14 cellular contexts compared by ENCODE assay signal in the genomic region with DNA sequence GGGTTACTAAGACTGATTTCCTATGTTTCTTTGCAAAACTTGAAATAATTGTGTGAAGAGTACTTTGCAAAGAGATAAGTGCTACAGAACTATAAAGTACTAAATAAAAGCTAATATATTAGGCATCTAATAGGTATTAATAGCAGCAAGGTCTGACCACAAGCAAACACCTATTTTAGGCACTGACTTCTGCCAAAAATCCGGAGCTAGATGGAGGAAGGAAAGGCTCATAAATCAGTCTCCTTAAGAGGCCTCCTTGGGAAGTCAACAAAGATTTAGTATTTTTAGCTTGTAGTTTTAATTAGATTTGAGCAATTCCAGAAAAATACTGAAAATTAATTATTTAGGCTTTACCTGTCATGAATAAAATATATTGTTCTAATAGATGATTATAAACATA.
DNase-seq lines count a peak whose midpoint lies in the region; ATAC-seq and TF ChIP-seq lines count a peak whose summit lies in the region.
"Had no signal": no experiment of that assay in that cellular context is flagged by ENCODE, and none has a peak within 500 bp of the region (broad histone marks: within the 10 kb centered on the region; RNA-seq: fewer than 3 reads in every experiment).

No MANE protein-coding gene starts in this region.

- peaks cover 19% of the 10 kb centered on the region for H3K9me3 Mint-ChIP-seq in nephron
- H3K9me3 Mint-ChIP-seq: CD8-positive, alpha-beta T cell; GM23338 had no signal

- no peaks in the 10 kb centered on the region for H3K27me3 Mint-ChIP-seq in nephron (ENCODE audit: low read depth)

- ATAC-seq in activated CD4-positive, CD25-positive, alpha-beta regulatory T cell treated with anti-CD3 and anti-CD28 coated beads, Interleukin-2, amount 50 U/mL, for 24 hours = no peak
- ATAC-seq in GM18858 (IDR thresholded peaks at IDR 0.05; ENCODE audit: unreplicated experiment) = no peak
- ATAC-seq: CD8-positive, alpha-beta T cell; GM23338; HCT116 had no signal

- TF ChIP-seq CTCF in nephron (IDR thresholded peaks at IDR 0.05; ENCODE audit: unreplicated experiment in 3 of 3) = no peak

- peaks cover 8% of the 10 kb centered on the region for H3K36me3 Mint-ChIP-seq in nephron (ENCODE audit: low read depth)
- H3K36me3 Mint-ChIP-seq: CD4-positive, CD25-positive, alpha-beta regulatory T cell; CD8-positive, alpha-beta T cell had no signal

- peak overlapping the region in 2 of 3 experiments; percentile 10 to 34 for H3K27ac Mint-ChIP-seq in nephron
- H3K27ac Mint-ChIP-seq: B cell; CD4-positive, CD25-positive, alpha-beta regulatory T cell; CD8-positive, alpha-beta T cell; GM23338; H9 had no signal

- H3K4me3 Mint-ChIP-seq in nephron = no peak overlapping the region
- H3K4me3 Mint-ChIP-seq: B cell; CD4-positive, CD25-positive, alpha-beta regulatory T cell; CD8-positive, alpha-beta T cell; GM23338; H9 had no signal

- peaks cover 30% of the 10 kb centered on the region for H3K4me1 Mint-ChIP-seq in nephron
- H3K4me1 Mint-ChIP-seq: B cell; CD4-positive, CD25-positive, alpha-beta regulatory T cell had no signal

- peak; percentile 23 for DNase-seq in DMS79 (lab: John Stamatoyannopoulos, UW)
- peak; percentile 37 for DNase-seq in dermis blood vessel endothelial cell
- no peak for DNase-seq in islet precursor cell
- DNase-seq: CD4-positive, CD25-positive, alpha-beta regulatory T cell; CD8-positive, alpha-beta T cell; DMS 273 treated with DMSO at 0.1 percent for 48 hours; DND-41; H9 had no signal
